1 cellular context compared by ENCODE assay signal in genomic region chr6:13725052-13725451, GRCh38.
TF ChIP-seq lines count a peak whose summit lies in the region.

No MANE protein-coding gene starts in this region.

TF ChIP-seq in HepG2, 621 proteins besides CTCF, POLR2A, EP300 and RAD21:
- TF ChIP-seq AKNA (CRISPR knock-in tag; IDR thresholded peaks at IDR 0.05; ENCODE audit: borderline replicate concordance): no peak
- no peak for TF ChIP-seq ZNF850 (CRISPR knock-in tag; conservative IDR thresholded peaks at IDR 0.05)
- TF ChIP-seq LCORL (IDR thresholded peaks at IDR 0.05): no peak
- no peak for TF ChIP-seq LCORL (CRISPR knock-in tag; IDR thresholded peaks at IDR 0.05)
- TF ChIP-seq RBM39 (IDR thresholded peaks at IDR 0.05; ENCODE audit: low read depth, low read length, poor library complexity, severe bottlenecking): no peak
- peak; percentile 38; the same call in 1 of the 2 replicates for TF ChIP-seq CEBPB (IDR thresholded peaks at IDR 0.05; ENCODE audit: borderline replicate concordance, low read depth, low read length)
- TF ChIP-seq ZFYVE20 (CRISPR knock-in tag; IDR thresholded peaks at IDR 0.05; ENCODE audit: borderline replicate concordance, low read depth): no peak
